ENCODE assay signal across 11 cellular contexts in genomic region chr17:50916026-50916707, GRCh38. TPM values are rescaled to one million over a fixed set of nuclear protein-coding genes. Genes with fewer than 3 reads are reported as not detected.
A peak's percentile ranks its signal among the peaks of the same experiment; 100 is the strongest.
DNase-seq lines count a peak whose midpoint lies in the region; ATAC-seq and TF ChIP-seq lines count a peak whose summit lies in the region.
"Had no signal": no experiment of that assay in that cellular context is flagged by ENCODE, and none has a peak within 500 bp of the region (broad histone marks: within the 10 kb centered on the region; RNA-seq: fewer than 3 reads in every experiment).

No MANE protein-coding gene starts in this region.

- no peak for ATAC-seq in PC-3
- ATAC-seq in stimulated activated naive B cell treated with anti-CD40 and anti-IgM and Interleukin-4, amounts not matched to agents 10 μg/mL and 1 μg/mL and 100 μg/mL, for 72 hours (replicated peaks), result no peak

- no peak overlapping the region for H3K27ac Mint-ChIP-seq in stimulated activated naive B cell treated with anti-CD40 and anti-IgM and Interleukin-4, amounts not matched to agents 10 μg/mL and 1 μg/mL and 100 μg/mL, for 72 hours

- TF ChIP-seq CTCF in PC-3 (conservative IDR thresholded peaks at IDR 0.05; ENCODE audit: low read depth, low read length) (no peak), prostate gland (IDR thresholded peaks at IDR 0.05) (no peak)

- H3K36me3 Mint-ChIP-seq in stimulated activated naive B cell treated with anti-CD40 and anti-IgM and Interleukin-4, amounts not matched to agents 10 μg/mL and 1 μg/mL and 100 μg/mL, for 72 hours, result no peaks in the 10 kb centered on the region

- H3K27me3 ChIP-seq in PC-3 (ENCODE audit: low read length), result no peaks in the 10 kb centered on the region
- H3K27me3 ChIP-seq in prostate gland (replicated peaks; ENCODE audit: insufficient read depth), result no peaks in the 10 kb centered on the region
- H3K27me3 ChIP-seq: tibial artery had no signal

- CTCF ChIA-PET in PC-3 (lab: Charles Lee), result no interaction called here

- H3K4me3 ChIP-seq in PC-3 (ENCODE audit: low read length), result no peak overlapping the region
- H3K4me3 ChIP-seq in prostate gland, result no peak overlapping the region
- H3K4me3 ChIP-seq: tibial artery had no signal

- WGBS in prostate gland, result 93% methylated on average over 2 of the region's 2 CpGs

- no peaks in the 10 kb centered on the region for H3K9me3 ChIP-seq in PC-3 (ENCODE audit: low read length)
- H3K9me3 ChIP-seq in prostate gland, result no peaks in the 10 kb centered on the region
- H3K9me3 ChIP-seq: tibial artery had no signal

- no peak overlapping the region for H3K4me3 Mint-ChIP-seq in stimulated activated naive B cell treated with anti-CD40 and anti-IgM and Interleukin-4, amounts not matched to agents 10 μg/mL and 1 μg/mL and 100 μg/mL, for 72 hours

- no peak for TF ChIP-seq POLR2A in prostate gland (IDR thresholded peaks at IDR 0.05)

- BruUV-seq in PC-3 (replicated peaks; lab: Mats Ljungman, UMichigan), result no TSS peak

- no peak overlapping the region for H3K27ac ChIP-seq in PC-3 (ENCODE audit: low read length)
- peak overlapping the region; percentile 98 for H3K27ac ChIP-seq in caudate nucleus (ENCODE audit: low read depth, low read length)
- H3K27ac ChIP-seq in prostate gland, result peak overlapping the region; percentile 73 to 86
- H3K27ac ChIP-seq: KMS-11, tibial artery had no signal

- H2AFZ ChIP-seq in PC-3 (ENCODE audit: low read length), result no peak overlapping the region

- no peaks in the 10 kb centered on the region for H3K36me3 ChIP-seq in PC-3 (ENCODE audit: low read depth, low read length)
- H3K36me3 ChIP-seq in prostate gland, result no peaks in the 10 kb centered on the region
- H3K36me3 ChIP-seq: tibial artery had no signal

- H3F3A ChIP-seq in PC-3 (ENCODE audit: low read length, unreplicated experiment), result no peaks in the 10 kb centered on the region

- intact Hi-C loops in PC-3 (cut with micrococcal nuclease), result no loop called here
- intact Hi-C loops in prostate gland (cut with DNase I), result no loop called here

- no peaks in the 10 kb centered on the region for H3K79me2 ChIP-seq in PC-3 (ENCODE audit: low read length)

- H3K4me1 ChIP-seq in PC-3 (ENCODE audit: insufficient read depth, low read length), result peaks cover 19% of the 10 kb centered on the region
- peaks cover 27% of the 10 kb centered on the region for H3K4me1 ChIP-seq in prostate gland (replicated peaks)

- H3K4me1 Mint-ChIP-seq in stimulated activated naive B cell treated with anti-CD40 and anti-IgM and Interleukin-4, amounts not matched to agents 10 μg/mL and 1 μg/mL and 100 μg/mL, for 72 hours, result peaks cover 13 to 14% of the 10 kb centered on the region in 2 donors

- POLR2A ChIA-PET in PC-3 (lab: Charles Lee; ENCODE audit: unreplicated experiment), result interaction anchor here (0.5 kb wide), 1 partner anchor 32 kb away, joined by 3 read pairs; no protein-coding TSS in a partner anchor

- no peak overlapping the region for H3K4me2 ChIP-seq in PC-3 (ENCODE audit: low read length)
- H3K4me2 ChIP-seq: KMS-11 had no signal

- H3K9ac ChIP-seq in PC-3 (ENCODE audit: low read length), result no peak overlapping the region
- H3K9ac ChIP-seq: KMS-11 had no signal

- no peaks in the 10 kb centered on the region for H4K20me1 ChIP-seq in PC-3 (ENCODE audit: low read length)

- no peaks in the 10 kb centered on the region for H3K9me2 ChIP-seq in PC-3 (replicated peaks; ENCODE audit: low read length)

- H3K27me3 Mint-ChIP-seq in stimulated activated naive B cell treated with anti-CD40 and anti-IgM and Interleukin-4, amounts not matched to agents 10 μg/mL and 1 μg/mL and 100 μg/mL, for 72 hours, result peaks cover 5 to 10% of the 10 kb centered on the region in 2 donors

- peak; percentile 61 for DNase-seq in NK-92 treated with Interleukin-12 subunit alpha and Interleukin-12 subunit beta, amount 100 ng/mL, for 24 hours (lab: John Stamatoyannopoulos, UW)
- DNase-seq in NK-92 (lab: John Stamatoyannopoulos, UW; ENCODE audit: unreplicated experiment) (no peak), PC-3 (peak; percentile 42), caudate nucleus (lab: John Stamatoyannopoulos, UW) (no peak), prostate gland (ENCODE audit: low spot score) (no peak), NCI-H524 (lab: John Stamatoyannopoulos, UW) (no peak), DMS79 (lab: John Stamatoyannopoulos, UW) (no peak)
- no peak for DNase-seq in stimulated activated naive B cell treated with anti-CD40 and anti-IgM and Interleukin-4, amounts not matched to agents 10 μg/mL and 1 μg/mL and 100 μg/mL, for 72 hours
- DNase-seq: mesendoderm, tibial artery had no signal

- H3K9me3 Mint-ChIP-seq in stimulated activated naive B cell treated with anti-CD40 and anti-IgM and Interleukin-4, amounts not matched to agents 10 μg/mL and 1 μg/mL and 100 μg/mL, for 72 hours, result no peaks in the 10 kb centered on the region

RNA-seq across cellular contexts. Expression of gene TOB1, which starts 50.0 kb away (rescaled TPM):
- total RNA-seq in PC-3 (2014; rRNA removed) (28.7 and 39.3 TPM in 2 replicates), prostate gland (10 to 100 TPM; 37.1 to 64.7 TPM)

Comparison
In these comparisons a context has a peak if more than half of its experiments do, and no peak if none do; other contexts are left out.
1. DNase-seq: peak in NK-92 treated with Interleukin-12 subunit alpha and Interleukin-12 subunit beta, amount 100 ng/mL, for 24 hours (single experiment) and PC-3 (single experiment); none in NK-92 (single experiment), caudate nucleus (0 of 61), prostate gland (single experiment), NCI-H524 (0 of 2), DMS79 (single experiment) and stimulated activated naive B cell treated with anti-CD40 and anti-IgM and Interleukin-4, amounts not matched to agents 10 μg/mL and 1 μg/mL and 100 μg/mL, for 72 hours (single experiment).